ENCODE assay signal across 8 cellular contexts in the genomic region with DNA sequence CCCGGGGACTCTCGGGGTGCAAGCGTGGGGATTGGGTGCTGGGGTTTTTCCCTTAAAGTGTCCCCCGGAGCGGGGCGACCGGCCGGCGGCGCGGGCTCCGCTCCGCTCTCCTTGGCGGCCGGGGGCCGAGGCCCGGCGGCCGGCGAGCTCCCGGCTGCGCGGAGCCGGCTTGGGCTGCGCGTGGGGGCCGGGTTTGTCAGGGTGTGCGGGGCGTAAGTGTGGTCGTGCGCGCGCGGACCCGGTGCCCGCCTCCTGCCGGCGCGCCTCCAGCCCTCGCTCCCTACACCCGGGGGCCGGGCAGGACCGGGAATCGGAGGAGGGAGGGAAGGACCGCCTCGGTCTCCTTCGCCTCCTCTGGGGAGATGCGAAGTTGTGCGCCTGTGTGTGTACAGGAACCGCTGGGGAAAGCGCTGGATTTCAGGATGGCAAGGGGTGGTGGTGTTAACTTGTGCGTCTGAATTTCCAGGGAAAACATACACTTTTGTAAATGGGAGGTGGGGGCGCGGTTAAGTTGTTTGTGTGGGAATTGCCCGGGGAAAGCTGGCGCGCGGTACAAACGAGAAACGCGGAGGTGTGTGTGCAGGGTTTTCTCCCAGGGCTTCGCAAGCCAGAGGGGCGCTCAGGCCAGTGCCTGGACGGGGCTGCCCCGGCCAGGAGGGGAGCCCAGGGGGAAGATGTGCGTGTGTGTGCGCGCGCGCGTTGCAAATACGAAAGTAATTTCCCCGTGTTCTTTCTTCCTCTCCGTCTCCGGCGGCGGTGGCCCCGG. TPM values are rescaled to one million over a fixed set of nuclear protein-coding genes. Genes with fewer than 3 reads are reported as not detected.
DNase-seq lines count a peak whose midpoint lies in the region; ATAC-seq and TF ChIP-seq lines count a peak whose summit lies in the region.

No MANE protein-coding gene starts in this region.

- peaks cover 0 to 2% (median 0%) of the 10 kb centered on the region in 5 donors for H3K9me3 Mint-ChIP-seq in CD8-positive, alpha-beta memory T cell
- H3K9me3 Mint-ChIP-seq in activated CD8-positive, alpha-beta T cell treated with anti-CD3 and anti-CD28 coated beads, Interleukin-2, amount 10 ng/mL, durations not matched to agents 7 days and 5 days (ENCODE audit: insufficient read depth): no peaks in the 10 kb centered on the region
- H3K9me3 Mint-ChIP-seq in endothelial cell (ENCODE audit: unreplicated experiment): no peaks in the 10 kb centered on the region

- peak overlapping the region; percentile 67 for H2AFZ ChIP-seq in KMS-11 (ENCODE audit: low read depth)

- H3K27ac ChIP-seq in CD8-positive, alpha-beta memory T cell (ENCODE audit: low read depth, low read length): peak overlapping the region; percentile 74
- H3K27ac ChIP-seq in KMS-11 (no peak overlapping the region), thymus (ENCODE audit: low read depth) (peak overlapping the region; percentile 89)

- no peaks in the 10 kb centered on the region for H3K9me3 ChIP-seq in CD8-positive, alpha-beta memory T cell (ENCODE audit: low read length)
- H3K9me3 ChIP-seq in mucosa of stomach (ENCODE audit: control insufficient read depth, low read length) (no peaks in the 10 kb centered on the region), thymus (ENCODE audit: control insufficient read depth) (no peaks in the 10 kb centered on the region)

- H3K4me2 ChIP-seq in KMS-11: peak overlapping the region; percentile 88

- ATAC-seq in GM21529 (IDR thresholded peaks at IDR 0.05; ENCODE audit: unreplicated experiment): peak; percentile 25
- peak; percentile 24 for ATAC-seq in activated CD8-positive, alpha-beta T cell treated with anti-CD3 and anti-CD28 coated beads, Interleukin-2, amount 10 ng/mL, durations not matched to agents 7 days and 5 days

- TF ChIP-seq CTCF in KMS-11 (conservative IDR thresholded peaks at IDR 0.05; ENCODE audit: low read depth, low read length): no peak
- no peak for TF ChIP-seq CTCF in endothelial cell (IDR thresholded peaks at IDR 0.05; ENCODE audit: unreplicated experiment)

- peak overlapping the region; percentile 67 to 95 (median 90) for H3K27ac Mint-ChIP-seq in CD8-positive, alpha-beta memory T cell
- peak overlapping the region; percentile 80 for H3K27ac Mint-ChIP-seq in activated CD8-positive, alpha-beta T cell treated with anti-CD3 and anti-CD28 coated beads, Interleukin-2, amount 10 ng/mL, durations not matched to agents 7 days and 5 days
- H3K27ac Mint-ChIP-seq in endothelial cell (ENCODE audit: unreplicated experiment): peak overlapping the region; percentile 92

- POLR2A ChIA-PET in CD8-positive, alpha-beta memory T cell (lab: Charles Lee): interaction anchor here (0.5 to 1.6 kb wide), 2 partner anchors 95 to 1039 kb away, joined by 6 to 9 read pairs; no protein-coding TSS in a partner anchor
- POLR2A ChIA-PET in activated CD8-positive, alpha-beta T cell treated with anti-CD3 and anti-CD28 coated beads, Interleukin-2, amount 10 ng/mL, durations not matched to agents 7 days and 5 days (lab: Charles Lee): interaction anchor here (1.0 to 1.3 kb wide), 2 partner anchors 22 to 96 kb away, joined by 3 read pairs; no protein-coding TSS in a partner anchor

- WGBS in thymus: under 1% methylated on average over 78 of the region's 78 CpGs

- peak overlapping the region; percentile 90 for H3K4me3 ChIP-seq in CD8-positive, alpha-beta memory T cell (ENCODE audit: low read length)
- H3K4me3 ChIP-seq in KMS-11 (IDR thresholded peaks at IDR 0.05; ENCODE audit: insufficient read depth, low read depth, low read length) (no peak overlapping the region), mucosa of stomach (ENCODE audit: low read length) (peak overlapping the region; percentile 84), thymus (ENCODE audit: low read length) (peak overlapping the region; percentile 93)

- H4K20me1 ChIP-seq in KMS-11 (ENCODE audit: insufficient read depth): no peaks in the 10 kb centered on the region

- DNase-seq in CD8-positive, alpha-beta memory T cell: peak; percentile 14 to 60 (median 43)
- DNase-seq in activated CD8-positive, alpha-beta T cell treated with anti-CD3 and anti-CD28 coated beads, Interleukin-2, amount 10 ng/mL, durations not matched to agents 7 days and 5 days: peak; percentile 64
- DNase-seq in endothelial cell (ENCODE audit: low spot score) (peak; percentile 55), G401 (ENCODE audit: low spot score) (no peak)

- peaks cover 0 to 6% of the 10 kb centered on the region in 2 donors for H3K27me3 Mint-ChIP-seq in CD8-positive, alpha-beta memory T cell
- peaks cover 14% of the 10 kb centered on the region for H3K27me3 Mint-ChIP-seq in activated CD8-positive, alpha-beta T cell treated with anti-CD3 and anti-CD28 coated beads, Interleukin-2, amount 10 ng/mL, durations not matched to agents 7 days and 5 days (ENCODE audit: low read depth)
- peaks cover 10% of the 10 kb centered on the region for H3K27me3 Mint-ChIP-seq in endothelial cell (ENCODE audit: unreplicated experiment)

- peak overlapping the region; percentile 94 to 99 (median 96) for H3K4me3 Mint-ChIP-seq in CD8-positive, alpha-beta memory T cell
- peak overlapping the region; percentile 92 for H3K4me3 Mint-ChIP-seq in activated CD8-positive, alpha-beta T cell treated with anti-CD3 and anti-CD28 coated beads, Interleukin-2, amount 10 ng/mL, durations not matched to agents 7 days and 5 days
- peak overlapping the region; percentile 99 for H3K4me3 Mint-ChIP-seq in endothelial cell (ENCODE audit: unreplicated experiment)

- CTCF ChIA-PET in CD8-positive, alpha-beta memory T cell (lab: Charles Lee): interaction anchor here (0.9 to 1.4 kb wide), 3 partner anchors 42 to 287 kb away, joined by 3 read pairs; no protein-coding TSS in a partner anchor
- CTCF ChIA-PET in activated CD8-positive, alpha-beta T cell treated with anti-CD3 and anti-CD28 coated beads, Interleukin-2, amount 10 ng/mL, durations not matched to agents 7 days and 5 days (lab: Charles Lee): interaction anchor here (1.0 to 1.4 kb wide), 3 partner anchors 42 to 133 kb away, joined by 3 to 7 read pairs (median 3); no protein-coding TSS in a partner anchor

- H3K79me2 ChIP-seq in KMS-11 (ENCODE audit: insufficient read depth, low read depth): no peaks in the 10 kb centered on the region

- peaks cover 15% of the 10 kb centered on the region for H3K4me1 ChIP-seq in CD8-positive, alpha-beta memory T cell (ENCODE audit: insufficient read depth, low read length)
- H3K4me1 ChIP-seq in KMS-11 (ENCODE audit: low read depth, poor library complexity, severe bottlenecking) (peaks cover 5% of the 10 kb centered on the region), mucosa of stomach (ENCODE audit: control insufficient read depth, insufficient read depth, low read length) (peaks cover 61% of the 10 kb centered on the region), thymus (ENCODE audit: control insufficient read depth, insufficient read depth, low read length) (peaks cover 14% of the 10 kb centered on the region)

- in situ Hi-C loops in G401 (cut with HindIII; ENCODE audit: low sequenced_read_pairs): no loop called here

- peaks cover 24 to 59% (median 38%) of the 10 kb centered on the region in 3 donors for H3K4me1 Mint-ChIP-seq in CD8-positive, alpha-beta memory T cell
- peaks cover 36% of the 10 kb centered on the region for H3K4me1 Mint-ChIP-seq in activated CD8-positive, alpha-beta T cell treated with anti-CD3 and anti-CD28 coated beads, Interleukin-2, amount 10 ng/mL, durations not matched to agents 7 days and 5 days (ENCODE audit: low read depth)
- H3K4me1 Mint-ChIP-seq in endothelial cell (ENCODE audit: unreplicated experiment): peaks cover 42% of the 10 kb centered on the region

- no peak overlapping the region for H3K9ac ChIP-seq in KMS-11
- peak overlapping the region; percentile 87 for H3K9ac ChIP-seq in mucosa of stomach (ENCODE audit: low read length)

- no peaks in the 10 kb centered on the region for H3K36me3 ChIP-seq in CD8-positive, alpha-beta memory T cell (ENCODE audit: insufficient read depth, low read length)
- H3K36me3 ChIP-seq in KMS-11 (ENCODE audit: insufficient read depth) (no peaks in the 10 kb centered on the region), mucosa of stomach (ENCODE audit: control insufficient read depth, insufficient read depth, low read length) (no peaks in the 10 kb centered on the region), thymus (ENCODE audit: control insufficient read depth, insufficient read depth) (no peaks in the 10 kb centered on the region)

- peaks cover 0 to 7% (median 0%) of the 10 kb centered on the region in 3 donors for H3K36me3 Mint-ChIP-seq in CD8-positive, alpha-beta memory T cell
- no peaks in the 10 kb centered on the region for H3K36me3 Mint-ChIP-seq in activated CD8-positive, alpha-beta T cell treated with anti-CD3 and anti-CD28 coated beads, Interleukin-2, amount 10 ng/mL, durations not matched to agents 7 days and 5 days (ENCODE audit: low read depth)
- H3K36me3 Mint-ChIP-seq in endothelial cell (ENCODE audit: low read depth, unreplicated experiment): peaks cover 3% of the 10 kb centered on the region

- no peaks in the 10 kb centered on the region for H3K27me3 ChIP-seq in CD8-positive, alpha-beta memory T cell (ENCODE audit: insufficient read depth, low read length, poor library complexity, severe bottlenecking)
- H3K27me3 ChIP-seq in KMS-11 (ENCODE audit: insufficient read depth, low read depth) (peaks cover 14% of the 10 kb centered on the region; the same call in 1 of the 2 replicates), mucosa of stomach (ENCODE audit: control insufficient read depth, insufficient read depth, low read length) (no peaks in the 10 kb centered on the region), thymus (ENCODE audit: control insufficient read depth, insufficient read depth) (no peaks in the 10 kb centered on the region)

RNA-seq across cellular contexts. Expression of a gene that starts 0.7 kb away (rescaled TPM):
- total RNA-seq in CD8-positive, alpha-beta memory T cell: 10 to 100 TPM; 34.7 to 36.3 TPM
- 8.0 TPM for polyA plus RNA-seq in CD8-positive, alpha-beta memory T cell
- 10 to 100 TPM; 39.9 to 40.6 TPM for total RNA-seq in activated CD8-positive, alpha-beta T cell treated with anti-CD3 and anti-CD28 coated beads, Interleukin-2, amount 10 ng/mL, durations not matched to agents 7 days and 5 days
- total RNA-seq in endothelial cell (ENCODE audit: unreplicated experiment): 102 TPM
- 14.2 TPM for polyA plus RNA-seq in thymus
- 2.3 and 5.0 TPM in 2 replicates for total RNA-seq in G401 (2014; rRNA removed; shearing (Covaris generic))
